2 cellular contexts compared by ENCODE assay signal in genomic region chr3:125582707-125583106, GRCh38.
TF ChIP-seq lines count a peak whose summit lies in the region.

No MANE protein-coding gene starts in this region.

TF ChIP-seq in HEK293, 187 proteins besides CTCF, POLR2A, EP300 and RAD21 (continued from another document):
- TF ChIP-seq KLF17 (tag by site-specific recombination; IDR thresholded peaks at IDR 0.05), result no peak
- TF ChIP-seq ZNF248 (tag by site-specific recombination; IDR thresholded peaks at IDR 0.05), result no peak
- no peak for TF ChIP-seq ZNF707 (tag by site-specific recombination; IDR thresholded peaks at IDR 0.05)

TF ChIP-seq in HepG2, 621 proteins besides CTCF, POLR2A, EP300 and RAD21 (continued from another document):
- no peak for TF ChIP-seq ZBTB49 (CRISPR knock-in tag; IDR thresholded peaks at IDR 0.05; ENCODE audit: borderline replicate concordance)
- TF ChIP-seq THAP11 (CRISPR knock-in tag; IDR thresholded peaks at IDR 0.05), result no peak
- TF ChIP-seq ZNF782 (CRISPR knock-in tag; IDR thresholded peaks at IDR 0.05; ENCODE audit: borderline replicate concordance), result no peak
- TF ChIP-seq ZNF12 (CRISPR knock-in tag; IDR thresholded peaks at IDR 0.05), result no peak
